1 cellular context compared by ENCODE assay signal in genomic region chr11:117072517-117073218, GRCh38.
A peak's percentile ranks its signal among the peaks of the same experiment; 100 is the strongest.
TF ChIP-seq lines count a peak whose summit lies in the region.

No MANE protein-coding gene starts in this region.

TF ChIP-seq in HepG2, 621 proteins besides CTCF, POLR2A, EP300 and RAD21 (continued from another document):
- TF ChIP-seq KAT8 (CRISPR knock-in tag; IDR thresholded peaks at IDR 0.05) = peak; percentile 76
- peak; percentile 84; the same call in 1 of the 2 replicates for TF ChIP-seq JUN (CRISPR knock-in tag; IDR thresholded peaks at IDR 0.05)
- TF ChIP-seq ZNF713 (CRISPR knock-in tag; IDR thresholded peaks at IDR 0.05) = no peak
- TF ChIP-seq GTF3A (CRISPR knock-in tag; conservative IDR thresholded peaks at IDR 0.05) = no peak
- peak; percentile 65; the same call in 1 of the 2 replicates for TF ChIP-seq IRF2 (CRISPR knock-in tag; IDR thresholded peaks at IDR 0.05)
- TF ChIP-seq CEBPG (CRISPR knock-in tag; IDR thresholded peaks at IDR 0.05) = peak; percentile 88
- no peak for TF ChIP-seq PAF1 (CRISPR knock-in tag; IDR thresholded peaks at IDR 0.05)
- TF ChIP-seq DMAP1 (CRISPR knock-in tag; IDR thresholded peaks at IDR 0.05) = no peak
- 0 out of 2 replicates have a peak, but pooled peaks have one; percentile 50 for TF ChIP-seq POGZ (CRISPR knock-in tag; IDR thresholded peaks at IDR 0.05)
- peak; percentile 79; the same call in 1 of the 2 replicates for TF ChIP-seq ZNF331 (CRISPR knock-in tag; IDR thresholded peaks at IDR 0.05)
- TF ChIP-seq, protein P1, sequence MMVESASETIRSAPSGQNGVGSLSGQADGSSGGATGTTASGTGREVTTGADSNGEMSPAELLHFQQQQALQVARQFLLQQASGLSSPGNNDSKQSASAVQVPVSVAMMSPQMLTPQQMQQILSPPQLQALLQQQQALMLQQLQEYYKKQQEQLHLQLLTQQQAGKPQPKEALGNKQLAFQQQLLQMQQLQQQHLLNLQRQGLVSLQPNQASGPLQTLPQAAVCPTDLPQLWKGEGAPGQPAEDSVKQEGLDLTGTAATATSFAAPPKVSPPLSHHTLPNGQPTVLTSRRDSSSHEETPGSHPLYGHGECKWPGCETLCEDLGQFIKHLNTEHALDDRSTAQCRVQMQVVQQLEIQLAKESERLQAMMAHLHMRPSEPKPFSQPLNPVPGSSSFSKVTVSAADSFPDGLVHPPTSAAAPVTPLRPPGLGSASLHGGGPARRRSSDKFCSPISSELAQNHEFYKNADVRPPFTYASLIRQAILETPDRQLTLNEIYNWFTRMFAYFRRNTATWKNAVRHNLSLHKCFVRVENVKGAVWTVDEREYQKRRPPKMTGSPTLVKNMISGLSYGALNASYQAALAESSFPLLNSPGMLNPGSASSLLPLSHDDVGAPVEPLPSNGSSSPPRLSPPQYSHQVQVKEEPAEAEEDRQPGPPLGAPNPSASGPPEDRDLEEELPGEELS (CRISPR knock-in tag; IDR thresholded peaks at IDR 0.05) = peak; percentile 90
- TF ChIP-seq ZSCAN9 (CRISPR knock-in tag; IDR thresholded peaks at IDR 0.05; ENCODE audit: borderline replicate concordance) = peak; percentile 52; the same call in 1 of the 2 replicates
- no peak for TF ChIP-seq ZNF414 (CRISPR knock-in tag; IDR thresholded peaks at IDR 0.05)
- TF ChIP-seq TOE1 (CRISPR knock-in tag; IDR thresholded peaks at IDR 0.05) = no peak
- TF ChIP-seq, protein P2, sequence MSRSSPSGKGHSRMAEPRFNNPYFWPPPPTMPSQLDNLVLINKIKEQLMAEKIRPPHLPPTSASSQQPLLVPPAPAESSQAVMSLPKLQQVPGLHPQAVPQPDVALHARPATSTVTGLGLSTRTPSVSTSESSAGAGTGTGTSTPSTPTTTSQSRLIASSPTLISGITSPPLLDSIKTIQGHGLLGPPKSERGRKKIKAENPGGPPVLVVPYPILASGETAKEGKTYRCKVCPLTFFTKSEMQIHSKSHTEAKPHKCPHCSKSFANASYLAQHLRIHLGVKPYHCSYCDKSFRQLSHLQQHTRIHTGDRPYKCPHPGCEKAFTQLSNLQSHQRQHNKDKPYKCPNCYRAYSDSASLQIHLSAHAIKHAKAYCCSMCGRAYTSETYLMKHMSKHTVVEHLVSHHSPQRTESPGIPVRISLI (CRISPR knock-in tag; IDR thresholded peaks at IDR 0.05; ENCODE audit: borderline replicate concordance) = peak; percentile 42; the same call in 1 of the 2 replicates
- 0 out of 2 replicates have a peak, but pooled peaks have one; percentile 30 for TF ChIP-seq TGIF2 (CRISPR knock-in tag; IDR thresholded peaks at IDR 0.05)
- no peak for TF ChIP-seq TCF12 (IDR thresholded peaks at IDR 0.05)
- no peak for TF ChIP-seq TCF12 (CRISPR knock-in tag; IDR thresholded peaks at IDR 0.05)
- TF ChIP-seq PPARG (CRISPR knock-in tag; conservative IDR thresholded peaks at IDR 0.05) = peak; percentile 99
- peak; percentile 91 for TF ChIP-seq MIXL1 (CRISPR knock-in tag; IDR thresholded peaks at IDR 0.05)
- no peak for TF ChIP-seq GABPA (IDR thresholded peaks at IDR 0.05; ENCODE audit: low read depth, low read length)
- peak; percentile 20; the same call in 1 of the 2 replicates for TF ChIP-seq GABPA (CRISPR knock-in tag; IDR thresholded peaks at IDR 0.05; ENCODE audit: low read depth)
- no peak for TF ChIP-seq ARID2 (CRISPR knock-in tag; IDR thresholded peaks at IDR 0.05; ENCODE audit: borderline replicate concordance)
- TF ChIP-seq, protein P3, sequence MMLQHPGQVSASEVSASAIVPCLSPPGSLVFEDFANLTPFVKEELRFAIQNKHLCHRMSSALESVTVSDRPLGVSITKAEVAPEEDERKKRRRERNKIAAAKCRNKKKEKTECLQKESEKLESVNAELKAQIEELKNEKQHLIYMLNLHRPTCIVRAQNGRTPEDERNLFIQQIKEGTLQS (CRISPR knock-in tag; IDR thresholded peaks at IDR 0.05) = peak; percentile 83
- TF ChIP-seq, protein P4, sequence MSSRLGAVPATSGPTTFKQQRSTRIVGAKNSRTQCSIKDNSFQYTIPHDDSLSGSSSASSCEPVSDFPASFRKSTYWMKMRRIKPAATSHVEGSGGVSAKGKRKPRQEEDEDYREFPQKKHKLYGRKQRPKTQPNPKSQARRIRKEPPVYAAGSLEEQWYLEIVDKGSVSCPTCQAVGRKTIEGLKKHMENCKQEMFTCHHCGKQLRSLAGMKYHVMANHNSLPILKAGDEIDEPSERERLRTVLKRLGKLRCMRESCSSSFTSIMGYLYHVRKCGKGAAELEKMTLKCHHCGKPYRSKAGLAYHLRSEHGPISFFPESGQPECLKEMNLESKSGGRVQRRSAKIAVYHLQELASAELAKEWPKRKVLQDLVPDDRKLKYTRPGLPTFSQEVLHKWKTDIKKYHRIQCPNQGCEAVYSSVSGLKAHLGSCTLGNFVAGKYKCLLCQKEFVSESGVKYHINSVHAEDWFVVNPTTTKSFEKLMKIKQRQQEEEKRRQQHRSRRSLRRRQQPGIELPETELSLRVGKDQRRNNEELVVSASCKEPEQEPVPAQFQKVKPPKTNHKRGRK (CRISPR knock-in tag; IDR thresholded peaks at IDR 0.05) = no peak
- no peak; the same call in 1 of the 2 replicates for TF ChIP-seq MIER2 (CRISPR knock-in tag; IDR thresholded peaks at IDR 0.05)
- no peak for TF ChIP-seq ATM (IDR thresholded peaks at IDR 0.05; ENCODE audit: borderline replicate concordance)
- TF ChIP-seq TBX2 (CRISPR knock-in tag; IDR thresholded peaks at IDR 0.05; ENCODE audit: borderline replicate concordance) = peak; percentile 90
- TF ChIP-seq STAG1 (CRISPR knock-in tag; IDR thresholded peaks at IDR 0.05) = peak; percentile 21; the same call in 1 of the 2 replicates
- TF ChIP-seq ZNF580 (CRISPR knock-in tag; IDR thresholded peaks at IDR 0.05; ENCODE audit: borderline replicate concordance, low read depth) = no peak
- peak; percentile 98 for TF ChIP-seq RERE (CRISPR knock-in tag; IDR thresholded peaks at IDR 0.05; ENCODE audit: low read depth)
- TF ChIP-seq, protein P5, sequence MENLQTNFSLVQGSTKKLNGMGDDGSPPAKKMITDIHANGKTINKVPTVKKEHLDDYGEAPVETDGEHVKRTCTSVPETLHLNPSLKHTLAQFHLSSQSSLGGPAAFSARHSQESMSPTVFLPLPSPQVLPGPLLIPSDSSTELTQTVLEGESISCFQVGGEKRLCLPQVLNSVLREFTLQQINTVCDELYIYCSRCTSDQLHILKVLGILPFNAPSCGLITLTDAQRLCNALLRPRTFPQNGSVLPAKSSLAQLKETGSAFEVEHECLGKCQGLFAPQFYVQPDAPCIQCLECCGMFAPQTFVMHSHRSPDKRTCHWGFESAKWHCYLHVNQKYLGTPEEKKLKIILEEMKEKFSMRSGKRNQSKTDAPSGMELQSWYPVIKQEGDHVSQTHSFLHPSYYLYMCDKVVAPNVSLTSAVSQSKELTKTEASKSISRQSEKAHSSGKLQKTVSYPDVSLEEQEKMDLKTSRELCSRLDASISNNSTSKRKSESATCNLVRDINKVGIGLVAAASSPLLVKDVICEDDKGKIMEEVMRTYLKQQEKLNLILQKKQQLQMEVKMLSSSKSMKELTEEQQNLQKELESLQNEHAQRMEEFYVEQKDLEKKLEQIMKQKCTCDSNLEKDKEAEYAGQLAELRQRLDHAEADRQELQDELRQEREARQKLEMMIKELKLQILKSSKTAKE (CRISPR knock-in tag; IDR thresholded peaks at IDR 0.05; ENCODE audit: borderline replicate concordance) = peak; percentile 64; the same call in 1 of the 2 replicates
- TF ChIP-seq, protein P6, sequence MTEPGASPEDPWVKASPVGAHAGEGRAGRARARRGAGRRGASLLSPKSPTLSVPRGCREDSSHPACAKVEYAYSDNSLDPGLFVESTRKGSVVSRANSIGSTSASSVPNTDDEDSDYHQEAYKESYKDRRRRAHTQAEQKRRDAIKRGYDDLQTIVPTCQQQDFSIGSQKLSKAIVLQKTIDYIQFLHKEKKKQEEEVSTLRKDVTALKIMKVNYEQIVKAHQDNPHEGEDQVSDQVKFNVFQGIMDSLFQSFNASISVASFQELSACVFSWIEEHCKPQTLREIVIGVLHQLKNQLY (CRISPR knock-in tag; IDR thresholded peaks at IDR 0.05) = 0 out of 2 replicates have a peak, but pooled peaks have one; percentile 50
- TF ChIP-seq HMG20A (CRISPR knock-in tag; IDR thresholded peaks at IDR 0.05; ENCODE audit: borderline replicate concordance) = peak; percentile 95; the same call in 1 of the 2 replicates
- TF ChIP-seq HDAC1 (CRISPR knock-in tag; IDR thresholded peaks at IDR 0.05) = peak; percentile 81
- TF ChIP-seq FOXA3 (CRISPR knock-in tag; IDR thresholded peaks at IDR 0.05) = peak; percentile 93
- no peak for TF ChIP-seq ZNF180 (CRISPR knock-in tag; IDR thresholded peaks at IDR 0.05; ENCODE audit: borderline replicate concordance, low read depth)
- no peak for TF ChIP-seq AHR (CRISPR knock-in tag; IDR thresholded peaks at IDR 0.05)
- no peak for TF ChIP-seq ZSCAN31 (CRISPR knock-in tag; IDR thresholded peaks at IDR 0.05; ENCODE audit: low read depth)
